8 cellular contexts compared by ENCODE assay signal in genomic region chr3:27483117-27484001, GRCh38. TPM values are rescaled to one million over a fixed set of nuclear protein-coding genes. Genes with fewer than 3 reads are reported as not detected.
DNase-seq lines count a peak whose midpoint lies in the region; ATAC-seq and TF ChIP-seq lines count a peak whose summit lies in the region.

No MANE protein-coding gene starts in this region.

- no peaks in the 10 kb centered on the region for H3K27me3 ChIP-seq in effector memory CD4-positive, alpha-beta T cell (replicated peaks; ENCODE audit: control insufficient read depth, insufficient read depth, low read length, poor library complexity, severe bottlenecking)
- no peaks in the 10 kb centered on the region for H3K27me3 ChIP-seq in mesendoderm (ENCODE audit: insufficient read depth, low read length, poor library complexity)

- H2AK5ac ChIP-seq in mesendoderm (ENCODE audit: low read length) = no peak overlapping the region

- no peak overlapping the region for H4K8ac ChIP-seq in mesendoderm (ENCODE audit: low read depth, low read length)

- peak overlapping the region; percentile 15 for H3K23ac ChIP-seq in mesendoderm (ENCODE audit: low read length)

- H3K4me3 ChIP-seq in effector memory CD4-positive, alpha-beta T cell (ENCODE audit: insufficient read depth, low read depth, low read length, poor library complexity, severe bottlenecking) = peak overlapping the region; percentile 88
- peak overlapping the region; percentile 69 for H3K4me3 ChIP-seq in mesendoderm (ENCODE audit: low read length)

- peak overlapping the region; percentile 95 for H3K56ac ChIP-seq in mesendoderm (ENCODE audit: low read length)

- no CpG with 5 or more reads among the region's 74 CpGs for WGBS in mesendoderm (ENCODE audit: extremely low coverage, insufficient coverage, low lambda C conversion rate)

- H2BK5ac ChIP-seq in mesendoderm (ENCODE audit: low read length) = peak overlapping the region; percentile 4

- peak overlapping the region; percentile 83 for H3K9ac ChIP-seq in mesendoderm (ENCODE audit: low read length)

- H3K27ac ChIP-seq in effector memory CD4-positive, alpha-beta T cell (ENCODE audit: insufficient read depth, low read length, poor library complexity, severe bottlenecking) = peak overlapping the region; percentile 77
- peak overlapping the region; percentile 96 for H3K27ac ChIP-seq in mesendoderm (ENCODE audit: low read depth, low read length)

- peaks cover 30% of the 10 kb centered on the region for H3K4me1 ChIP-seq in effector memory CD4-positive, alpha-beta T cell (ENCODE audit: control insufficient read depth, insufficient read depth, low read length, poor library complexity, severe bottlenecking)
- H3K4me1 ChIP-seq in mesendoderm (ENCODE audit: control insufficient read depth, low read depth, low read length) = no peaks in the 10 kb centered on the region

- no peaks in the 10 kb centered on the region for H3K36me3 ChIP-seq in effector memory CD4-positive, alpha-beta T cell (ENCODE audit: control insufficient read depth, insufficient read depth, low read length)
- no peaks in the 10 kb centered on the region for H3K36me3 ChIP-seq in mesendoderm (ENCODE audit: control insufficient read depth, insufficient read depth, low read length)

- H3K4me2 ChIP-seq in mesendoderm (ENCODE audit: low read length) = peak overlapping the region; percentile 66

- no peak overlapping the region for H2BK15ac ChIP-seq in mesendoderm (replicated peaks; ENCODE audit: low read depth)

- peaks cover 54% of the 10 kb centered on the region for H3K79me2 ChIP-seq in mesendoderm (ENCODE audit: control insufficient read depth, insufficient read depth, low read length)

- H3K79me1 ChIP-seq in mesendoderm (ENCODE audit: low read length) = no peaks in the 10 kb centered on the region

- H4K5ac ChIP-seq in mesendoderm (ENCODE audit: low read length) = no peak overlapping the region

- H3K4ac ChIP-seq in mesendoderm (ENCODE audit: low read depth, low read length) = peak overlapping the region; percentile 90

- H3K18ac ChIP-seq in mesendoderm (ENCODE audit: low read length) = peak overlapping the region; percentile 97

- in situ Hi-C loops in GM13976 (cut with MboI; ENCODE audit: low sequenced_read_pairs, unreplicated experiment) = loop anchor here (25.0 kb wide), 1 partner anchor 179 kb away; no protein-coding TSS in a partner anchor

- ATAC-seq in HG02763 (IDR thresholded peaks at IDR 0.05; ENCODE audit: unreplicated experiment) = peak; percentile 12

- DNase-seq in A172 (ENCODE audit: low spot score) (peak; percentile 60), GM13976 (ENCODE audit: low spot score) (peak; percentile 54), NCI-H2227 (lab: John Stamatoyannopoulos, UW; ENCODE audit: unreplicated experiment) (peak; percentile 46), mesendoderm (peak; percentile 82)
- DNase-seq in activated CD4-positive, alpha-beta T cell treated with anti-CD3 and anti-CD28 coated beads, Interleukin-2, amount 50 U/mL, for 4 hours = peak; percentile 13 to 14
- peak in 2 of 3 donors; percentile 7 to 17 for DNase-seq in effector memory CD4-positive, alpha-beta T cell
- DNase-seq in stimulated activated CD8-positive, alpha-beta memory T cell treated with anti-CD3 and anti-CD28 coated beads, Interleukin-4, amount 100 ng/mL, for 24 hours (ENCODE audit: low read depth) = peak; percentile 9

- no peak overlapping the region for H2BK120ac ChIP-seq in mesendoderm (ENCODE audit: low read depth, low read length)

- TF ChIP-seq CTCF in GM13976 (IDR thresholded peaks at IDR 0.05; ENCODE audit: borderline replicate concordance, control extremely low read depth, extremely low read depth, insufficient read depth, missing control alignments) = no peak

- no peaks in the 10 kb centered on the region for H3K9me3 ChIP-seq in effector memory CD4-positive, alpha-beta T cell (ENCODE audit: control insufficient read depth, low read length)

RNA-seq across cellular contexts. Expression of gene SLC4A7, which starts 0.8 kb away (rescaled TPM):
- 53.8 and 80.6 TPM in 2 replicates for total RNA-seq in A172 (2014; rRNA removed; shearing (Covaris generic))
- polyA plus RNA-seq in mesendoderm (2013, experiment 1 of 2) = 41.6 TPM
- 42.5 TPM for polyA plus RNA-seq in mesendoderm (2013, experiment 2 of 2)

Comparison
In these comparisons a context has a peak if more than half of its experiments do, and no peak if none do; other contexts are left out.
1. Peak in every context shown above with its lines: DNase-seq, ATAC-seq, H3K4me3 ChIP-seq and H3K27ac ChIP-seq.
2. DNase-seq: peak in every context shown above with its lines; median percentile 82 in mesendoderm; 60 in A172; 54 in GM13976; 46 in NCI-H2227; 14 in activated CD4-positive, alpha-beta T cell treated with anti-CD3 and anti-CD28 coated beads, Interleukin-2, amount 50 U/mL, for 4 hours; 12 in effector memory CD4-positive, alpha-beta T cell; 9 in stimulated activated CD8-positive, alpha-beta memory T cell treated with anti-CD3 and anti-CD28 coated beads, Interleukin-4, amount 100 ng/mL, for 24 hours.